8 cellular contexts compared by ENCODE assay signal in genomic region chr12:109573914-109574244, GRCh38. TPM values are rescaled to one million over a fixed set of nuclear protein-coding genes. Genes with fewer than 3 reads are reported as not detected.
DNase-seq lines count a peak whose midpoint lies in the region; ATAC-seq, FAIRE-seq and TF ChIP-seq lines count a peak whose summit lies in the region.

No MANE protein-coding gene starts in this region.

- TF ChIP-seq CTCF in Loucy (conservative IDR thresholded peaks at IDR 0.05; ENCODE audit: low read length) (no peak), retinal pigment epithelial cell (conservative IDR thresholded peaks at IDR 0.05; ENCODE audit: low read depth, low read length) (no peak)

- H3K27me3 ChIP-seq in Loucy (ENCODE audit: insufficient read depth, low read length, poor library complexity, severe bottlenecking) = no peaks in the 10 kb centered on the region

- H3K9me2 ChIP-seq in Loucy (replicated peaks; ENCODE audit: low read depth, low read length) = no peaks in the 10 kb centered on the region

- FAIRE-seq in GM12892 (lab: Jason Lieb, UNC) (no peak), H54 (lab: Jason Lieb, UNC) (no peak)

- no peaks in the 10 kb centered on the region for H3F3A ChIP-seq in Loucy (ENCODE audit: low read depth)

- no peaks in the 10 kb centered on the region for H4K20me1 ChIP-seq in Loucy (ENCODE audit: insufficient read depth, low read length, poor library complexity, severe bottlenecking)

- peak overlapping the region; percentile 88 for H3K4me2 ChIP-seq in Loucy (ENCODE audit: low read depth, low read length, poor library complexity, severe bottlenecking)

- H3K4me1 ChIP-seq in Loucy (ENCODE audit: insufficient read depth, low read length, poor library complexity, severe bottlenecking) = peaks cover 42% of the 10 kb centered on the region

- H3K36me3 ChIP-seq in Loucy (ENCODE audit: insufficient read depth, low read length) = peaks cover 18% of the 10 kb centered on the region; the same call in 1 of the 2 replicates

- no peaks in the 10 kb centered on the region for H3K9me3 ChIP-seq in Loucy (ENCODE audit: insufficient read depth, low read depth, low read length)

- peak overlapping the region; percentile 61 for H2AFZ ChIP-seq in Loucy (ENCODE audit: low read length)

- H3K27ac ChIP-seq in epithelial cell of prostate = peak overlapping the region; percentile 74

- peaks cover 50% of the 10 kb centered on the region for H3K79me2 ChIP-seq in Loucy (ENCODE audit: insufficient read depth, low read length)

- no peak for TF ChIP-seq POLR2A in GM12892 (IDR thresholded peaks at IDR 0.05; ENCODE audit: low read depth, low read length)
- no peak for TF ChIP-seq POLR2A in H54 (IDR thresholded peaks at IDR 0.05; ENCODE audit: low read depth, low read length)

- peak overlapping the region; percentile 79 for H3K4me3 ChIP-seq in Loucy (ENCODE audit: low read length, poor library complexity, severe bottlenecking)
- H3K4me3 ChIP-seq in retinal pigment epithelial cell (ENCODE audit: low read length) = peak overlapping the region; percentile 77

- peak overlapping the region; percentile 79 for H3K9ac ChIP-seq in Loucy (ENCODE audit: low read depth, low read length, poor library complexity, severe bottlenecking)

- ATAC-seq in GM18909 (IDR thresholded peaks at IDR 0.05; ENCODE audit: poor library complexity, unreplicated experiment) = peak; percentile 19
- ATAC-seq in HG02798 (IDR thresholded peaks at IDR 0.05; ENCODE audit: poor library complexity, unreplicated experiment) = no peak

- DNase-seq in epithelial cell of prostate (ENCODE audit: low read depth, low spot score) (no peak), retinal pigment epithelial cell (ENCODE audit: low read depth) (no peak), GM12892 (ENCODE audit: insufficient read length) (no peak), H54 (ENCODE audit: insufficient read length, low spot score) (no peak), GM19240 (ENCODE audit: insufficient read length, low spot score) (no peak)

RNA-seq across cellular contexts. Expression of gene MVK, which starts 0.3 kb away (rescaled TPM):
- 17.4 TPM for polyA plus RNA-seq in GM12892 (2012; ENCODE audit: missing spikeins)

RNA-seq across cellular contexts. Expression of gene MMAB, which starts 0.6 kb away (rescaled TPM):
- 40.2 TPM for polyA plus RNA-seq in GM12892 (2012; ENCODE audit: missing spikeins)
